In the genomic region with DNA sequence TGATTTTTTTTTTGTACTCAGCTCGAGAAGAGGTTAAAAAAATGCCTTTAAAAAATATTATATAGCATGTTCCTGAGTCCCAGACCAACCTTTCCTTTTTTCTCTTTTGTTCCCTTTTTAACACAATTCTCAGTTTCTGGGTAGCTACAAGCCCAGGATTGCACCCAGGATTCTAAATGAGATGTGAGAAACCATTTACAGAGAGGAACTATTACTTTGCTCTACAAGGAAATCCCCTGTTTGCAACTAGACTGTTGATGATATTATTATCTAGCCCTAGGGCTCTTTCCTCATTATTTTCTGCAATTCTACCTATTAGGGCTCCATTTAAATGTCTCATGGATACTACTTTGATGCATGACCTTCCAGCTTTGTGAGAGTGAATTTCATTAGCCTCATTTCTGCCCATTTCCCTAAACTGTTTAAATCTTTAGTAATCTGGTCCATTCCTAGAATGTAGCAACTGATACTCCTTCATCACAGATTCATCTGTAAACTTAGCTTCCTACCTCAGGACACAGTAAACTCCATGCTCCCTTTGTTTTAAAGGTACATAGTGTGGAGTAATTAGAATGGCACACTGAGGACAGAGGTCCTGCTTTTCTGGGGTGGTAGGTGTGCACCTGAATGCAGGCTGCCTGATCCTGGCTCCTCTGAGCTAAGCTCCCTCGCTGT, we compare ENCODE assay signal across 15 cellular contexts. TPM values are rescaled to one million over a fixed set of nuclear protein-coding genes. Genes with fewer than 3 reads are reported as not detected.
DNase-seq lines count a peak whose midpoint lies in the region; ATAC-seq and TF ChIP-seq lines count a peak whose summit lies in the region.
"Had no signal": no experiment of that assay in that cellular context is flagged by ENCODE, and none has a peak within 500 bp of the region (broad histone marks: within the 10 kb centered on the region; RNA-seq: fewer than 3 reads in every experiment).

No MANE protein-coding gene starts in this region.

- POLR2A ChIA-PET in GM10248 (lab: Yijun Ruan, JAX) (interaction anchor here (1.4 kb wide), 1 partner anchor 42 kb away, joined by 7 read pairs; a partner anchor contains a TSS), OCI-LY7 (lab: Charles Lee) (interaction anchor here (0.6 to 1.4 kb wide), 4 partner anchors 13 to 178 kb away, joined by 3 to 4 read pairs (median 4); no protein-coding TSS in a partner anchor)

- H2AFZ ChIP-seq in OCI-LY7 (ENCODE audit: low read length): no peak overlapping the region

- H4K20me1 ChIP-seq in OCI-LY7 (ENCODE audit: insufficient read depth, low read length): no peaks in the 10 kb centered on the region

- CTCF ChIA-PET in GM10248 (lab: Yijun Ruan, JAX): interaction anchor here (0.7 to 2.4 kb wide), 13 partner anchors 10 to 414 kb away, joined by 3 to 12 read pairs (median 3); a partner anchor contains a TSS
- CTCF ChIA-PET in OCI-LY7 (lab: Charles Lee; ENCODE audit: unreplicated experiment): interaction anchor here (0.7 kb wide), 1 partner anchor 210 kb away, joined by 3 read pairs; no protein-coding TSS in a partner anchor

- no peaks in the 10 kb centered on the region for H3K36me3 ChIP-seq in OCI-LY7 (ENCODE audit: insufficient read depth, low read length)
- H3K36me3 ChIP-seq in left lung: no peaks in the 10 kb centered on the region
- H3K36me3 ChIP-seq: HAP-1, Peyer's patch, sigmoid colon, suprapubic skin had no signal

- BruUV-seq in OCI-LY7 (replicated peaks; lab: Mats Ljungman, UMichigan): no TSS peak

- no peak for TF ChIP-seq CTCF in GM10248 (IDR thresholded peaks at IDR 0.05; ENCODE audit: control extremely low read depth, extremely low read depth, low read depth, missing control alignments)
- no peak for TF ChIP-seq CTCF in OCI-LY7 (conservative IDR thresholded peaks at IDR 0.05; ENCODE audit: low read length)
- TF ChIP-seq CTCF in left lung (IDR thresholded peaks at IDR 0.05): no peak

- DNase-seq in GM10248 (ENCODE audit: extremely low spot score): peak; percentile 26
- DNase-seq in OCI-LY7 (ENCODE audit: low spot score): no peak
- no peak for DNase-seq in left lung
- DNase-seq in AG20443 (ENCODE audit: low spot score): no peak
- DNase-seq in cardiac septum (ENCODE audit: low spot score): no peak
- no peak for DNase-seq in NCI-H1436 (lab: John Stamatoyannopoulos, UW)
- DNase-seq: kidney glomerular epithelial cell, NCI-H1105, NCI-H226, sigmoid colon, T1000 had no signal

- ATAC-seq in GM21515 (IDR thresholded peaks at IDR 0.05; ENCODE audit: unreplicated experiment) (peak; percentile 26), left lung (peak; percentile 18)

- H3K27me3 ChIP-seq in left lung: no peaks in the 10 kb centered on the region
- H3K27me3 ChIP-seq: Peyer's patch, sigmoid colon, suprapubic skin had no signal

- no peaks in the 10 kb centered on the region for H3K9me3 ChIP-seq in OCI-LY7 (ENCODE audit: low read length)
- H3K9me3 ChIP-seq in left lung: no peaks in the 10 kb centered on the region
- H3K9me3 ChIP-seq: Peyer's patch, sigmoid colon, suprapubic skin had no signal

- intact Hi-C loops in OCI-LY7 (cut with micrococcal nuclease; ENCODE audit: unreplicated experiment): loop anchor here (10.0 kb wide), 2 partner anchors 397 to 487 kb away; a partner anchor contains a TSS
- intact Hi-C loops in left lung (cut with DNase I): no loop called here
- intact Hi-C loops in cardiac septum (cut with DNase I): no loop called here

- no peaks in the 10 kb centered on the region for H3K9me2 ChIP-seq in OCI-LY7 (ENCODE audit: insufficient read depth, low read length)

- H3K27ac ChIP-seq in OCI-LY7 (ENCODE audit: low read depth, low read length, poor library complexity, severe bottlenecking) (no peak overlapping the region), left lung (no peak overlapping the region)
- H3K27ac ChIP-seq: sigmoid colon, suprapubic skin had no signal

- peak overlapping the region; percentile 30; the same call in 1 of the 2 replicates for H3K4me2 ChIP-seq in OCI-LY7 (ENCODE audit: low read length)

- H3K4me3 ChIP-seq in OCI-LY7 (ENCODE audit: low read depth, low read length, poor library complexity, severe bottlenecking) (no peak overlapping the region), left lung (no peak overlapping the region)
- H3K4me3 ChIP-seq: HAP-1, Peyer's patch, sigmoid colon, suprapubic skin had no signal

- no peaks in the 10 kb centered on the region for H3K79me2 ChIP-seq in OCI-LY7 (ENCODE audit: insufficient read depth, low read depth, low read length)

- H3K4me1 ChIP-seq in OCI-LY7 (ENCODE audit: insufficient read depth, low read length, poor library complexity, severe bottlenecking): peaks cover 12% of the 10 kb centered on the region
- peaks cover 0 to 12% of the 10 kb centered on the region in 2 donors for H3K4me1 ChIP-seq in left lung
- H3K4me1 ChIP-seq: Peyer's patch, sigmoid colon had no signal

RNA-seq across cellular contexts. Expression of a gene that starts 7.1 kb away (rescaled TPM):
- total RNA-seq in OCI-LY7 (2014; rRNA removed; shearing (Covaris generic)): 15.0 and 17.8 TPM in 2 replicates
- 20.1 and 23.2 TPM in 2 replicates for total RNA-seq in OCI-LY7 (2022)
- total RNA-seq in left lung: 1 to 10 TPM in 1 of 2 donors, under 1 TPM in 1; 0.71 to 2.2 TPM
- 0.05 TPM for total RNA-seq in cardiac septum

RNA-seq across cellular contexts. Expression of a gene that starts 42.0 kb away (rescaled TPM):
- total RNA-seq in OCI-LY7 (2014; rRNA removed; shearing (Covaris generic)): 22.4 and 28.7 TPM in 2 replicates
- total RNA-seq in OCI-LY7 (2022): 24.6 and 25.4 TPM in 2 replicates
- total RNA-seq in left lung: 10 to 100 TPM; 15.4 to 24.1 TPM
- 17.3 TPM for total RNA-seq in cardiac septum

Comparison
In these comparisons a context has a peak if more than half of its experiments do, and no peak if none do; other contexts are left out.
1. RNA of a gene that starts 7.1 kb away (total RNA-seq): 15.0 to 23.2 TPM in OCI-LY7; 0.71 to 2.2 TPM in left lung and 0.05 TPM in cardiac septum (single experiment); every median in the first group is over 4 times any median in the second.